Comparison of ENCODE assay signal across 8 cellular contexts in the genomic region with DNA sequence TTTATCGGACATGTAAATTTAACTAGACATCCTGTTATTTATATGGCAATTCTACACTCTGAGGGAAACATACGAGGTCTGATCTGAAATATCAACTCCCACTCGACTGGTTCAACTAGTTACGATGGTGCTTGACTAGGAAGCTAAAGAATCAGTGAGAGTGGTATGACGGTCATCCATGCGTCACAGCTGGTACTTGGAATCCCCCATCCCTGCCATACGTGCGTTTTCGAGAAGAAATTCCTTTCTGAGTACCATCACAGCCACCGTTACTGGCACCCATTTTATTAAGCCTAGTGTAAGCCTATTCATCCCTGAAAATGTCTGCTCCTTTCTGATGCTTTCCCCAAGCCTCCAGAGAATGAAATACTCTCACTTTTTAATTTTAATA. TPM values are rescaled to one million over a fixed set of nuclear protein-coding genes. Genes with fewer than 3 reads are reported as not detected.
A peak's percentile ranks its signal among the peaks of the same experiment; 100 is the strongest.
DNase-seq lines count a peak whose midpoint lies in the region; ATAC-seq, FAIRE-seq and TF ChIP-seq lines count a peak whose summit lies in the region.

No MANE protein-coding gene starts in this region.

- peak overlapping the region; percentile 33 for H3K4me2 ChIP-seq in mesenchymal stem cell (ENCODE audit: low read length, poor library complexity, severe bottlenecking)

- no peak overlapping the region for H4K8ac ChIP-seq in mesenchymal stem cell (ENCODE audit: low read length)

- WGBS in mesenchymal stem cell, result 7% methylated on average over 9 of the region's 10 CpGs
- 0% methylated on average over 10 of the region's 10 CpGs for WGBS in thyroid gland, 2 donors

- TF ChIP-seq POLR2A in thyroid gland (IDR thresholded peaks at IDR 0.05) (no peak), GM12892 (IDR thresholded peaks at IDR 0.05; ENCODE audit: low read depth, low read length) (no peak)

- H3K27ac Mint-ChIP-seq in T-helper 17 cell, result peak overlapping the region; percentile 94

- H3K27me3 Mint-ChIP-seq in T-helper 17 cell, result peaks cover 12% of the 10 kb centered on the region

- DNase-seq in HT-29 (ENCODE audit: low spot score) (peak; percentile 30), T-helper 17 cell (peak; percentile 15 to 34 (median 31)), choroid plexus epithelial cell (ENCODE audit: low read depth) (peak; percentile 55), mesenchymal stem cell (peak; percentile 90), thyroid gland (peak; percentile 39 to 42), inferior parietal cortex (ENCODE audit: extremely low spot score) (no peak), GM12892 (ENCODE audit: insufficient read length) (no peak)

- peak overlapping the region; percentile 94 for H3K9ac ChIP-seq in mesenchymal stem cell (ENCODE audit: low read length)

- no peak for FAIRE-seq in GM12892 (lab: Jason Lieb, UNC)

- H3K18ac ChIP-seq in mesenchymal stem cell (ENCODE audit: low read depth in 1 of 2, low read length in 2 of 2), result peak overlapping the region in 1 of 2 experiments; percentile 48

- intact Hi-C loops in thyroid gland (cut with DNase I), result loop anchor here (10.0 kb wide), 1 partner anchor 339 kb away; no protein-coding TSS in a partner anchor

- H3K14ac ChIP-seq in mesenchymal stem cell (ENCODE audit: low read length in 2 of 2), result no peak overlapping the region

- no peak overlapping the region for H2BK12ac ChIP-seq in mesenchymal stem cell (ENCODE audit: low read length in 2 of 2)

- H3K36me3 ChIP-seq in mesenchymal stem cell (ENCODE audit: control insufficient read depth in 1 of 2, insufficient read depth in 2 of 2, low read depth in 1 of 2, low read length in 2 of 2) (peaks cover 5 to 7% of the 10 kb centered on the region in 2 experiments), thyroid gland (no peaks in the 10 kb centered on the region)

- no peaks in the 10 kb centered on the region for H3K4me1 ChIP-seq in mesenchymal stem cell (ENCODE audit: control insufficient read depth, insufficient read depth, low read depth, low read length)
- peaks cover 0 to 4% of the 10 kb centered on the region in 2 donors for H3K4me1 ChIP-seq in thyroid gland

- H3K4me1 Mint-ChIP-seq in T-helper 17 cell, result peaks cover 16% of the 10 kb centered on the region

- H3K27ac ChIP-seq in C4-2B, result peak overlapping the region; percentile 81
- no peak overlapping the region for H3K27ac ChIP-seq in mesenchymal stem cell (ENCODE audit: low read length, poor library complexity, severe bottlenecking)
- H3K27ac ChIP-seq in thyroid gland, result peak overlapping the region; percentile 50 to 83 (median 55)

- no peak overlapping the region for H4K91ac ChIP-seq in mesenchymal stem cell (ENCODE audit: low read length)

- ATAC-seq in T-helper 17 cell, result peak; percentile 60

- no peak for TF ChIP-seq CTCF in C4-2B (conservative IDR thresholded peaks at IDR 0.05)
- TF ChIP-seq CTCF in choroid plexus epithelial cell (conservative IDR thresholded peaks at IDR 0.05; ENCODE audit: low read depth, low read length), result no peak
- no peak for TF ChIP-seq CTCF in thyroid gland (IDR thresholded peaks at IDR 0.05)

- no peak overlapping the region for H3K4ac ChIP-seq in mesenchymal stem cell (ENCODE audit: low read depth in 1 of 2, low read length in 2 of 2)

- H3K4me3 Mint-ChIP-seq in T-helper 17 cell, result peak overlapping the region; percentile 92

- no peak overlapping the region for H2BK15ac ChIP-seq in mesenchymal stem cell (ENCODE audit: low read depth, poor library complexity, severe bottlenecking)

- H3K36me3 Mint-ChIP-seq in T-helper 17 cell (ENCODE audit: low read depth), result no peaks in the 10 kb centered on the region

- H3K79me1 ChIP-seq in mesenchymal stem cell (replicated peaks; ENCODE audit: low read length, poor library complexity, severe bottlenecking), result peaks cover 2% of the 10 kb centered on the region

- no peak overlapping the region for H3K23ac ChIP-seq in mesenchymal stem cell (ENCODE audit: low read length in 2 of 2)

- H3K4me3 ChIP-seq in choroid plexus epithelial cell (ENCODE audit: low read depth, low read length) (peak overlapping the region; percentile 57), mesenchymal stem cell (ENCODE audit: insufficient read depth in 1 of 2, low read depth in 1 of 2, low read length in 2 of 2) (peak overlapping the region in 1 of 2 experiments; percentile 93), thyroid gland (replicated peaks in 1 of 3) (peak overlapping the region in 2 of 3 donors; percentile 1 to 23)

- H3K27me3 ChIP-seq in mesenchymal stem cell (ENCODE audit: control insufficient read depth in 1 of 2, insufficient read depth in 1 of 2, low read length in 2 of 2) (peaks cover 0 to 20% of the 10 kb centered on the region in 2 experiments), thyroid gland (no peaks in the 10 kb centered on the region)

- H3K9me3 ChIP-seq in T-helper 17 cell (ENCODE audit: control insufficient read depth, low read length, poor library complexity, severe bottlenecking) (no peaks in the 10 kb centered on the region), mesenchymal stem cell (ENCODE audit: control insufficient read depth, low read length) (no peaks in the 10 kb centered on the region), thyroid gland (no peaks in the 10 kb centered on the region)

- no peak overlapping the region for H2AK5ac ChIP-seq in mesenchymal stem cell (ENCODE audit: low read length, severe bottlenecking)

- H2BK5ac ChIP-seq in mesenchymal stem cell (ENCODE audit: low read depth, low read length, poor library complexity, severe bottlenecking), result no peak overlapping the region

- peak overlapping the region; percentile 46 for H2AFZ ChIP-seq in mesenchymal stem cell (ENCODE audit: low read depth, low read length)

- H2BK120ac ChIP-seq in mesenchymal stem cell (ENCODE audit: low read depth, low read length), result no peak overlapping the region

RNA-seq across cellular contexts. Expression of a gene that starts 0.7 kb away (rescaled TPM):
- 5.3 and 9.0 TPM in 2 replicates for total RNA-seq in HT-29 (2014; rRNA removed; shearing (Covaris generic))
- 100 to 1,000 TPM; 111 to 122 TPM for total RNA-seq in T-helper 17 cell
- polyA plus RNA-seq in mesenchymal stem cell (2013, experiment 1 of 2), result 4.5 TPM
- 4.0 TPM for polyA plus RNA-seq in mesenchymal stem cell (2013, experiment 2 of 2)
- 10 to 100 TPM; 12.1 to 27.2 (median 15.4) TPM for total RNA-seq in thyroid gland
- 16.3 TPM for polyA plus RNA-seq in GM12892 (2012; ENCODE audit: missing spikeins)

RNA-seq across cellular contexts. Expression of a gene that starts 20.6 kb away (rescaled TPM):
- not detected in 2 replicates for total RNA-seq in HT-29 (2014; rRNA removed; shearing (Covaris generic))
- total RNA-seq in T-helper 17 cell, result not detected
- not detected for polyA plus RNA-seq in mesenchymal stem cell (2013, experiment 1 of 2)
- not detected for polyA plus RNA-seq in mesenchymal stem cell (2013, experiment 2 of 2)
- total RNA-seq in thyroid gland, result under 1 TPM in 1 of 4 donors, not detected in 3; 0.20 TPM
- not detected for polyA plus RNA-seq in GM12892 (2012; ENCODE audit: missing spikeins)

RNA-seq across cellular contexts. Expression of a gene that starts 48.2 kb away (rescaled TPM):
- 0.08 TPM in 1 of 2 replicates, not detected in the other for total RNA-seq in HT-29 (2014; rRNA removed; shearing (Covaris generic))
- total RNA-seq in T-helper 17 cell, result not detected
- 0.03 TPM for polyA plus RNA-seq in mesenchymal stem cell (2013, experiment 1 of 2)
- polyA plus RNA-seq in mesenchymal stem cell (2013, experiment 2 of 2), result 0.04 TPM
- total RNA-seq in thyroid gland, result 1 to 10 TPM; 1.7 to 7.4 (median 1.9) TPM
- not detected for polyA plus RNA-seq in GM12892 (2012; ENCODE audit: missing spikeins)

Comparison
In these comparisons a context has a peak if more than half of its experiments do, and no peak if none do; other contexts are left out.
1. DNase-seq: peak in HT-29 (single experiment), T-helper 17 cell (3 of 3), choroid plexus epithelial cell (single experiment), mesenchymal stem cell (single experiment) and thyroid gland (2 of 2); none in inferior parietal cortex (single experiment) and GM12892 (single experiment).